In genomic region chr15:85950101-85950500, GRCh38 we compare ENCODE assay signal across 13 cellular contexts.
DNase-seq lines count a peak whose midpoint lies in the region; ATAC-seq and TF ChIP-seq lines count a peak whose summit lies in the region.
"Had no signal": no experiment of that assay in that cellular context is flagged by ENCODE, and none has a peak within 500 bp of the region (broad histone marks: within the 10 kb centered on the region; RNA-seq: fewer than 3 reads in every experiment).

No MANE protein-coding gene starts in this region.

- CTCF ChIA-PET in OCI-LY7 (lab: Charles Lee; ENCODE audit: unreplicated experiment) = no interaction called here

- no TSS peak for BruUV-seq in OCI-LY7 (replicated peaks; lab: Mats Ljungman, UMichigan)

- peak overlapping the region; percentile 13; the same call in 1 of the 2 replicates for H2AFZ ChIP-seq in OCI-LY7 (ENCODE audit: low read length)

- H3K4me1 Mint-ChIP-seq in activated T-cell treated with anti-CD3 and anti-CD28 coated beads, Interleukin-2, amount 50 U/mL, for 4 hours (ENCODE audit: low read depth) = no peaks in the 10 kb centered on the region

- H3K79me2 ChIP-seq in OCI-LY7 (ENCODE audit: insufficient read depth, low read depth, low read length) = no peaks in the 10 kb centered on the region

- H3K9me2 ChIP-seq in OCI-LY7 (ENCODE audit: insufficient read depth, low read length) = no peaks in the 10 kb centered on the region

- peaks cover 11% of the 10 kb centered on the region for H3K27me3 Mint-ChIP-seq in activated T-cell treated with anti-CD3 and anti-CD28 coated beads, Interleukin-2, amount 50 U/mL, for 4 hours (ENCODE audit: low read depth)

- intact Hi-C loops in OCI-LY7 (cut with micrococcal nuclease; ENCODE audit: unreplicated experiment) = no loop called here
- intact Hi-C loops in tibial artery (cut with DNase I; ENCODE audit: low total_unique reads) = no loop called here

- H3K9me3 ChIP-seq in OCI-LY7 (ENCODE audit: low read length) = no peaks in the 10 kb centered on the region
- no peaks in the 10 kb centered on the region for H3K9me3 ChIP-seq in tibial artery
- H3K9me3 ChIP-seq: thyroid gland had no signal

- POLR2A ChIA-PET in OCI-LY7 (lab: Charles Lee) = no interaction called here

- peak overlapping the region; percentile 48 for H3K4me2 ChIP-seq in OCI-LY7 (ENCODE audit: low read length)

- H3K36me3 ChIP-seq in OCI-LY7 (ENCODE audit: insufficient read depth, low read length) (no peaks in the 10 kb centered on the region), tibial artery (no peaks in the 10 kb centered on the region)
- H3K36me3 ChIP-seq: thyroid gland had no signal

- DNase-seq in OCI-LY7 (ENCODE audit: low spot score) (peak; percentile 80), superior temporal gyrus (ENCODE audit: extremely low spot score) (no peak), T-helper 1 cell (no peak), tibial artery (no peak)
- DNase-seq in activated T-cell treated with anti-CD3 and anti-CD28 coated beads, Interleukin-2, amount 50 U/mL, for 4 hours = no peak
- DNase-seq: activated CD4-positive, alpha-beta T cell treated with anti-CD3 and anti-CD28 coated beads, Interleukin-2, amount 50 U/mL, for 4 hours; mammary epithelial cell; thyroid gland had no signal

- peak; percentile 75 for ATAC-seq in GM18502 (IDR thresholded peaks at IDR 0.05; ENCODE audit: poor library complexity, unreplicated experiment)
- ATAC-seq in GM21423 (IDR thresholded peaks at IDR 0.05; ENCODE audit: unreplicated experiment) = peak; percentile 89
- peak; percentile 75 for ATAC-seq in HG03060 (IDR thresholded peaks at IDR 0.05; ENCODE audit: low read depth, unreplicated experiment)
- no peak for ATAC-seq in activated T-cell treated with anti-CD3 and anti-CD28 coated beads, Interleukin-2, amount 50 U/mL, for 4 hours
- ATAC-seq: HCT116 had no signal

- H3K27ac ChIP-seq in OCI-LY7 (ENCODE audit: low read depth, low read length, poor library complexity, severe bottlenecking) (peak overlapping the region; percentile 51), tibial artery (no peak overlapping the region)
- H3K27ac ChIP-seq: thyroid gland had no signal

- no peaks in the 10 kb centered on the region for H4K20me1 ChIP-seq in OCI-LY7 (ENCODE audit: insufficient read depth, low read length)

- TF ChIP-seq CTCF in OCI-LY7 (conservative IDR thresholded peaks at IDR 0.05; ENCODE audit: low read length) (no peak), tibial artery (IDR thresholded peaks at IDR 0.05) (no peak)

- H3K4me3 Mint-ChIP-seq in activated T-cell treated with anti-CD3 and anti-CD28 coated beads, Interleukin-2, amount 50 U/mL, for 4 hours = no peak overlapping the region
- H3K4me3 Mint-ChIP-seq: activated naive CD8-positive, alpha-beta T cell had no signal

- H3K4me1 ChIP-seq in OCI-LY7 (ENCODE audit: insufficient read depth, low read length, poor library complexity, severe bottlenecking) (peaks cover 22% of the 10 kb centered on the region), tibial artery (no peaks in the 10 kb centered on the region)
- H3K4me1 ChIP-seq: thyroid gland had no signal

- H3K9me3 Mint-ChIP-seq in activated T-cell treated with anti-CD3 and anti-CD28 coated beads, Interleukin-2, amount 50 U/mL, for 4 hours = no peaks in the 10 kb centered on the region

- H3K27me3 ChIP-seq in tibial artery = peaks cover 0 to 3% of the 10 kb centered on the region in 2 donors
- H3K27me3 ChIP-seq: thyroid gland had no signal

- no peak overlapping the region for H3K4me3 ChIP-seq in OCI-LY7 (ENCODE audit: low read depth, low read length, poor library complexity, severe bottlenecking)
- no peak overlapping the region for H3K4me3 ChIP-seq in tibial artery
- H3K4me3 ChIP-seq: thyroid gland had no signal

- H3K36me3 Mint-ChIP-seq in activated T-cell treated with anti-CD3 and anti-CD28 coated beads, Interleukin-2, amount 50 U/mL, for 4 hours (ENCODE audit: insufficient read depth) = no peaks in the 10 kb centered on the region
- H3K36me3 Mint-ChIP-seq: activated naive CD8-positive, alpha-beta T cell had no signal

Comparison
In these comparisons a context has a peak if more than half of its experiments do, and no peak if none do; other contexts are left out.
1. ATAC-seq: peak in GM18502 (single experiment), GM21423 (single experiment) and HG03060 (single experiment); none in activated T-cell treated with anti-CD3 and anti-CD28 coated beads, Interleukin-2, amount 50 U/mL, for 4 hours (0 of 2).